Comparison of ENCODE assay signal across 1 cellular context in genomic region chr5:79800979-79801827, GRCh38.
TF ChIP-seq lines count a peak whose summit lies in the region.

No MANE protein-coding gene starts in this region.

TF ChIP-seq in GM23338, 12 proteins besides CTCF, POLR2A, EP300 and RAD21 (continued from another document):
- TF ChIP-seq ZNF462 (CRISPR knock-in tag; IDR thresholded peaks at IDR 0.05) (no peak), ZNF331 (CRISPR knock-in tag; IDR thresholded peaks at IDR 0.05; ENCODE audit: low read depth) (no peak), EZH2phosphoT487 (IDR thresholded peaks at IDR 0.05; ENCODE audit: unreplicated experiment) (no peak), NANOG (IDR thresholded peaks at IDR 0.05; ENCODE audit: borderline replicate concordance) (no peak), JUNB (IDR thresholded peaks at IDR 0.05; ENCODE audit: unreplicated experiment) (no peak)
